In genomic region chr16:89720520-89720858, GRCh38 we compare ENCODE assay signal across 9 cellular contexts. TPM values are rescaled to one million over a fixed set of nuclear protein-coding genes. Genes with fewer than 3 reads are reported as not detected.
DNase-seq lines count a peak whose midpoint lies in the region; ATAC-seq, FAIRE-seq and TF ChIP-seq lines count a peak whose summit lies in the region.
"Had no signal": no experiment of that assay in that cellular context is flagged by ENCODE, and none has a peak within 500 bp of the region (broad histone marks: within the 10 kb centered on the region; RNA-seq: fewer than 3 reads in every experiment).

No MANE protein-coding gene starts in this region.

- H4K20me1 ChIP-seq in endothelial cell of umbilical vein (replicated peaks; ENCODE audit: control insufficient read depth, extremely low read depth, insufficient read depth, low read length), result no peaks in the 10 kb centered on the region

- H3K27me3 ChIP-seq in Peyer's patch (no peaks in the 10 kb centered on the region), endothelial cell of umbilical vein (ENCODE audit: control insufficient read depth in 2 of 2, insufficient read depth in 2 of 2, low read length in 2 of 2) (no peaks in the 10 kb centered on the region)

- CTCF ChIA-PET in endothelial cell of umbilical vein (lab: Charles Lee), result no interaction called here

- dilution Hi-C loops in endothelial cell of umbilical vein (cut with MboI; ENCODE audit: extremely low pct_ligation_motif_present, low sequenced_read_pairs), result no loop called here

- TF ChIP-seq POLR2A in Peyer's patch (IDR thresholded peaks at IDR 0.05) (peak in 1 of 2 donors; percentile 26), endothelial cell of umbilical vein (IDR thresholded peaks at IDR 0.05; ENCODE audit: low read depth, low read length) (peak; percentile 38)

- intact Hi-C loops in endothelial cell of umbilical vein (cut with micrococcal nuclease), result loop anchor here (2.0 to 10.0 kb wide), 5 partner anchors 14 to 202 kb away; partner anchors contain the start of genes CPNE7, FANCA and TUBB3

- H3K79me2 ChIP-seq in endothelial cell of umbilical vein (ENCODE audit: control insufficient read depth, insufficient read depth, low read length), result peaks cover 26% of the 10 kb centered on the region

- POLR2A ChIA-PET in endothelial cell of umbilical vein (lab: Charles Lee), result no interaction called here

- H3K27ac ChIP-seq in Peyer's patch (peak overlapping the region; percentile 98 to 99 (median 98)), endothelial cell of umbilical vein (ENCODE audit: insufficient read depth, low read depth, low read length) (peak overlapping the region; percentile 95)

- H3K9me1 ChIP-seq in endothelial cell of umbilical vein (replicated peaks; ENCODE audit: control insufficient read depth, extremely low read depth, insufficient read depth, low read length), result no peaks in the 10 kb centered on the region

- H3K4me1 ChIP-seq in Peyer's patch, result peaks cover 13 to 40% (median 23%) of the 10 kb centered on the region in 4 donors
- peaks cover 36% of the 10 kb centered on the region for H3K4me1 ChIP-seq in endothelial cell of umbilical vein (ENCODE audit: control insufficient read depth, extremely low read depth, insufficient read depth, low read length)

- H3K9me3 Mint-ChIP-seq in naive B cell, result no peaks in the 10 kb centered on the region

- H3K9me3 ChIP-seq in Peyer's patch, result no peaks in the 10 kb centered on the region
- H3K9me3 ChIP-seq in endothelial cell of umbilical vein (replicated peaks; ENCODE audit: control insufficient read depth, insufficient read depth, low read length), result no peaks in the 10 kb centered on the region

- H3K27ac Mint-ChIP-seq in naive B cell, result peak overlapping the region in 4 of 6 donors; percentile 79 to 94 (median 86)

- no TSS peak for BruUV-seq in endothelial cell of umbilical vein (replicated peaks; lab: Mats Ljungman, UMichigan)

- no peak for TF ChIP-seq CTCF in Peyer's patch (IDR thresholded peaks at IDR 0.05)
- TF ChIP-seq CTCF in endothelial cell of umbilical vein (IDR thresholded peaks at IDR 0.05; ENCODE audit: extremely low read depth in 1 of 2, insufficient read depth in 1 of 2, low read depth in 1 of 2, low read length in 2 of 2), result no peak

- H3K9ac ChIP-seq in endothelial cell of umbilical vein (replicated peaks; ENCODE audit: extremely low read depth, insufficient read depth, low read length), result peak overlapping the region; percentile 95

- FAIRE-seq in endothelial cell of umbilical vein (lab: Jason Lieb, UNC), result peak; percentile 38
- FAIRE-seq: colon had no signal

- peak in 2 of 3 experiments; percentile 72 to 84 for DNase-seq in NCI-H1417 (lab: John Stamatoyannopoulos, UW)
- DNase-seq in NCI-H1417 treated with DMSO at 0.1 percent for 48 hours (lab: John Stamatoyannopoulos, UW), result no peak
- DNase-seq in Peyer's patch, result peak in 2 of 3 donors; percentile 82 to 89
- DNase-seq in endothelial cell of umbilical vein (ENCODE audit: low read depth, low spot score), result no peak
- DNase-seq in naive B cell, result no peak
- DNase-seq in dedifferentiated amniotic fluid mesenchymal stem cell (ENCODE audit: extremely low spot score), result no peak
- no peak for DNase-seq in NCI-H2107 treated with DMSO at 0.1 percent for 48 hours (lab: John Stamatoyannopoulos, UW; ENCODE audit: unreplicated experiment)

- H3K36me3 ChIP-seq in Peyer's patch (peaks cover 0 to 25% (median 0%) of the 10 kb centered on the region in 3 donors), endothelial cell of umbilical vein (ENCODE audit: control insufficient read depth in 2 of 2, extremely low read depth in 1 of 2, insufficient read depth in 2 of 2, low read length in 2 of 2) (peaks cover 0 to 11% of the 10 kb centered on the region in 2 experiments)

- peaks cover 24 to 28% (median 27%) of the 10 kb centered on the region in 3 donors for H3K4me1 Mint-ChIP-seq in naive B cell

- no peak overlapping the region for H2AFZ ChIP-seq in endothelial cell of umbilical vein (ENCODE audit: low read depth, low read length)

- no peaks in the 10 kb centered on the region for H3K27me3 Mint-ChIP-seq in naive B cell

- H3K4me3 ChIP-seq in Peyer's patch (peak overlapping the region; percentile 82 to 98 (median 94)), endothelial cell of umbilical vein (replicated peaks in 1 of 3; ENCODE audit: insufficient read depth in 1 of 3, low read depth in 1 of 3, low read length in 3 of 3) (peak overlapping the region; percentile 57 to 76 (median 63))

- peak overlapping the region; percentile 70 to 89 (median 83) for H3K4me3 Mint-ChIP-seq in naive B cell

- peak; percentile 8 for ATAC-seq in HG02610 (IDR thresholded peaks at IDR 0.05; ENCODE audit: unreplicated experiment)
- ATAC-seq in naive B cell (ENCODE audit: low read depth in 2 of 2), result no peak

- H3K4me2 ChIP-seq in endothelial cell of umbilical vein (ENCODE audit: insufficient read depth, low read length), result peak overlapping the region; percentile 67

- peaks cover 0 to 7% of the 10 kb centered on the region in 2 donors for H3K36me3 Mint-ChIP-seq in naive B cell

TF ChIP-seq in endothelial cell of umbilical vein, 7 proteins besides CTCF, POLR2A, EP300 and RAD21:
- TF ChIP-seq MYC (IDR thresholded peaks at IDR 0.05; ENCODE audit: low read depth, low read length) (no peak), EZH2 (IDR thresholded peaks at IDR 0.05; ENCODE audit: borderline replicate concordance, low read depth, low read length, severe bottlenecking) (no peak), GATA2 (IDR thresholded peaks at IDR 0.05; ENCODE audit: insufficient read depth, insufficient read length, low read depth, low read length) (no peak), POLR2AphosphoS5 (IDR thresholded peaks at IDR 0.05; ENCODE audit: insufficient read depth, low read depth, low read length) (no peak), MAX (IDR thresholded peaks at IDR 0.05; ENCODE audit: insufficient read depth, insufficient read length) (no peak), FOS (IDR thresholded peaks at IDR 0.05; ENCODE audit: borderline replicate concordance, insufficient read depth, low read length) (no peak), JUN (IDR thresholded peaks at IDR 0.05; ENCODE audit: borderline replicate concordance, insufficient read depth, insufficient read length, low read depth) (no peak)

RNA-seq across cellular contexts. Expression of gene VPS9D1, which starts 0.2 kb away (rescaled TPM):
- 10 to 100 TPM; 14.9 to 45.9 (median 27.9) TPM for total RNA-seq in Peyer's patch
- total RNA-seq in endothelial cell of umbilical vein, result 15.5 and 18.3 TPM in 2 replicates
- 17.3 and 19.0 TPM in 2 replicates for polyA plus RNA-seq in endothelial cell of umbilical vein
- 4.9 and 10.1 TPM in 2 replicates for polyA plus RNA-seq in endothelial cell of umbilical vein (2011; cell fraction: cytosol; rRNA removed)
- polyA plus RNA-seq in endothelial cell of umbilical vein (2011; cell fraction: nucleus; rRNA removed), result 41.9 and 59.1 TPM in 2 replicates
- 8.3 and 14.2 TPM in 2 replicates for polyA plus RNA-seq in endothelial cell of umbilical vein (2012)
- 7.0 and 12.6 TPM in 2 replicates for polyA minus RNA-seq in endothelial cell of umbilical vein
- polyA minus RNA-seq in endothelial cell of umbilical vein (2011; cell fraction: cytosol; rRNA and poly(A)+ RNA removed), result 4.5 TPM
- polyA minus RNA-seq in endothelial cell of umbilical vein (2011; cell fraction: nucleus; rRNA and poly(A)+ RNA removed), result 7.1 and 12.7 TPM in 2 replicates
- polyA plus RNA-seq in naive B cell (ENCODE audit: low read depth in 6 of 6), result under 1 TPM in 5 of 6 donors, not detected in 1; 0.14 to 0.88 (median 0.51) TPM

RNA-seq across cellular contexts. Expression of gene ZNF276, which starts 0.8 kb away (rescaled TPM):
- total RNA-seq in Peyer's patch (100 to 1,000 TPM in 3 of 4 donors, 10 to 100 TPM in 1; 59.0 to 270 (median 125) TPM), endothelial cell of umbilical vein (36.6 and 42.7 TPM in 2 replicates)
- polyA plus RNA-seq in endothelial cell of umbilical vein (40.0 and 41.6 TPM in 2 replicates), naive B cell (ENCODE audit: low read depth in 6 of 6) (10 to 100 TPM in 2 of 6 donors, 1 to 10 TPM in 3, under 1 TPM in 1; 0.22 to 32.6 (median 8.3) TPM)
- 12.7 and 16.7 TPM in 2 replicates for polyA plus RNA-seq in endothelial cell of umbilical vein (2011; cell fraction: cytosol; rRNA removed)
- polyA plus RNA-seq in endothelial cell of umbilical vein (2011; cell fraction: nucleus; rRNA removed), result 161 and 165 TPM in 2 replicates
- 17.8 and 29.4 TPM in 2 replicates for polyA plus RNA-seq in endothelial cell of umbilical vein (2012)
- 28.4 and 35.5 TPM in 2 replicates for polyA minus RNA-seq in endothelial cell of umbilical vein
- polyA minus RNA-seq in endothelial cell of umbilical vein (2011; cell fraction: cytosol; rRNA and poly(A)+ RNA removed), result 13.1 TPM
- polyA minus RNA-seq in endothelial cell of umbilical vein (2011; cell fraction: nucleus; rRNA and poly(A)+ RNA removed), result 29.8 and 61.9 TPM in 2 replicates

RNA-seq across cellular contexts. Expression of gene SPATA2L, which starts 19.0 kb away (rescaled TPM):
- total RNA-seq in Peyer's patch (10 to 100 TPM; 19.0 to 44.7 (median 36.7) TPM), endothelial cell of umbilical vein (7.4 and 8.7 TPM in 2 replicates)
- polyA plus RNA-seq in endothelial cell of umbilical vein (7.3 and 11.6 TPM in 2 replicates), naive B cell (ENCODE audit: low read depth in 6 of 6) (10 to 100 TPM in 1 of 6 donors, 1 to 10 TPM in 5; 5.9 to 18.8 (median 8.6) TPM)
- polyA plus RNA-seq in endothelial cell of umbilical vein (2011; cell fraction: cytosol; rRNA removed), result 3.4 and 7.2 TPM in 2 replicates
- 3.5 and 4.1 TPM in 2 replicates for polyA plus RNA-seq in endothelial cell of umbilical vein (2011; cell fraction: nucleus; rRNA removed)
- polyA plus RNA-seq in endothelial cell of umbilical vein (2012), result 4.9 and 7.4 TPM in 2 replicates
- 3.0 and 3.2 TPM in 2 replicates for polyA minus RNA-seq in endothelial cell of umbilical vein
- 6.6 TPM for polyA minus RNA-seq in endothelial cell of umbilical vein (2011; cell fraction: cytosol; rRNA and poly(A)+ RNA removed)
- polyA minus RNA-seq in endothelial cell of umbilical vein (2011; cell fraction: nucleus; rRNA and poly(A)+ RNA removed), result 1.6 and 4.2 TPM in 2 replicates

RNA-seq across cellular contexts. Expression of gene CDK10, which starts 34.0 kb away (rescaled TPM):
- total RNA-seq in Peyer's patch, result 100 to 1,000 TPM in 3 of 4 donors, 10 to 100 TPM in 1; 97.9 to 198 (median 158) TPM
- total RNA-seq in endothelial cell of umbilical vein, result 84.0 and 99.9 TPM in 2 replicates
- polyA plus RNA-seq in endothelial cell of umbilical vein, result 74.5 and 83.8 TPM in 2 replicates
- polyA plus RNA-seq in endothelial cell of umbilical vein (2011; cell fraction: cytosol; rRNA removed), result 38.4 and 55.0 TPM in 2 replicates
- polyA plus RNA-seq in endothelial cell of umbilical vein (2011; cell fraction: nucleus; rRNA removed), result 427 and 457 TPM in 2 replicates
- polyA plus RNA-seq in endothelial cell of umbilical vein (2012), result 40.9 and 50.9 TPM in 2 replicates
- 46.7 and 52.0 TPM in 2 replicates for polyA minus RNA-seq in endothelial cell of umbilical vein
- polyA minus RNA-seq in endothelial cell of umbilical vein (2011; cell fraction: cytosol; rRNA and poly(A)+ RNA removed), result 15.4 TPM
- polyA minus RNA-seq in endothelial cell of umbilical vein (2011; cell fraction: nucleus; rRNA and poly(A)+ RNA removed), result 55.0 and 57.4 TPM in 2 replicates
- 10 to 100 TPM; 16.7 to 27.7 (median 19.6) TPM for polyA plus RNA-seq in naive B cell (ENCODE audit: low read depth in 6 of 6)

Comparison
In these comparisons a context has a peak if more than half of its experiments do, and no peak if none do; other contexts are left out.
1. DNase-seq: peak in NCI-H1417 (2 of 3) and Peyer's patch (2 of 3); none in NCI-H1417 treated with DMSO at 0.1 percent for 48 hours (single experiment), endothelial cell of umbilical vein (single experiment), naive B cell (single experiment), dedifferentiated amniotic fluid mesenchymal stem cell (single experiment) and NCI-H2107 treated with DMSO at 0.1 percent for 48 hours (single experiment).